Comparison of ENCODE assay signal across 7 cellular contexts in genomic region chr4:103075435-103075893, GRCh38. TPM values are rescaled to one million over a fixed set of nuclear protein-coding genes. Genes with fewer than 3 reads are reported as not detected.
DNase-seq lines count a peak whose midpoint lies in the region; ATAC-seq lines count a peak whose summit lies in the region.

No MANE protein-coding gene starts in this region.

- H3K9me3 ChIP-seq in HAP-1: no peaks in the 10 kb centered on the region
- no peaks in the 10 kb centered on the region for H3K9me3 ChIP-seq in T-helper 17 cell (ENCODE audit: control insufficient read depth, low read length, poor library complexity, severe bottlenecking)

- H3K27ac Mint-ChIP-seq in T-helper 17 cell: peak overlapping the region; percentile 98

- H3K4me3 ChIP-seq in HAP-1: peak overlapping the region; percentile 50

- ATAC-seq in T-helper 17 cell (no peak), sciatic nerve (peak; percentile 16), HG02938 (IDR thresholded peaks at IDR 0.05; ENCODE audit: unreplicated experiment) (no peak), HG02798 (IDR thresholded peaks at IDR 0.05; ENCODE audit: poor library complexity, unreplicated experiment) (no peak)

- H3K27me3 Mint-ChIP-seq in T-helper 17 cell: no peaks in the 10 kb centered on the region

- H3K36me3 Mint-ChIP-seq in T-helper 17 cell (ENCODE audit: low read depth): peaks cover 4% of the 10 kb centered on the region

- H3K36me3 ChIP-seq in HAP-1 (replicated peaks): no peaks in the 10 kb centered on the region; the same call in 1 of the 2 replicates

- peaks cover 29% of the 10 kb centered on the region for H3K4me1 Mint-ChIP-seq in T-helper 17 cell

- in situ Hi-C loops in HAP-1 (cut with MboI; ENCODE audit: low sequenced_read_pairs): loop anchor here (25.0 kb wide), 1 partner anchor 438 kb away; no protein-coding TSS in a partner anchor

- H3K27me3 ChIP-seq in HAP-1 (ENCODE audit: low read depth): no peaks in the 10 kb centered on the region

- H3K4me3 Mint-ChIP-seq in T-helper 17 cell: peak overlapping the region; percentile 95

- H3K4me1 ChIP-seq in HAP-1: peaks cover 26% of the 10 kb centered on the region

- intact Hi-C loops in sciatic nerve (cut with DNase I): no loop called here

- DNase-seq in GM03348 (ENCODE audit: low spot score) (peak; percentile 27), HAP-1 (ENCODE audit: low spot score in 2 of 2) (peak in 1 of 2 experiments; percentile 45), T-helper 17 cell (no peak), fibroblast of the conjunctiva (ENCODE audit: low read depth) (peak; percentile 32), sciatic nerve (ENCODE audit: low spot score) (no peak)

RNA-seq across cellular contexts. Expression of gene SLC9B2, which starts 1.1 kb away (rescaled TPM):
- total RNA-seq in T-helper 17 cell: 10 to 100 TPM; 22.0 to 25.4 TPM
- total RNA-seq in sciatic nerve: 19.0 TPM

RNA-seq across cellular contexts. Expression of gene BDH2, which starts 24.2 kb away (rescaled TPM):
- total RNA-seq in T-helper 17 cell (10 to 100 TPM in 1 of 2 donors, 1 to 10 TPM in 1; 8.6 to 11.2 TPM), sciatic nerve (57.0 TPM)

RNA-seq across cellular contexts. Expression of gene SLC9B1, which starts 56.0 kb away (rescaled TPM):
- 1 to 10 TPM; 1.4 to 4.6 TPM for total RNA-seq in T-helper 17 cell
- 3.7 TPM for total RNA-seq in sciatic nerve

Comparison
In these comparisons a context has a peak if more than half of its experiments do, and no peak if none do; other contexts are left out.
1. DNase-seq: peak in GM03348 (single experiment) and fibroblast of the conjunctiva (single experiment); none in T-helper 17 cell (0 of 3) and sciatic nerve (single experiment).